ENCODE assay signal across 1 cellular context in genomic region chr4:123450393-123450792, GRCh38.
TF ChIP-seq lines count a peak whose summit lies in the region.

No MANE protein-coding gene starts in this region.

TF ChIP-seq in IMR-90, 13 proteins besides CTCF, POLR2A, EP300 and RAD21:
- TF ChIP-seq RCOR1 (IDR thresholded peaks at IDR 0.05; ENCODE audit: insufficient replicate concordance, low read length), result no peak
- TF ChIP-seq RFX5 (IDR thresholded peaks at IDR 0.05; ENCODE audit: low read depth, low read length), result no peak
TF ChIP-seq in IMR-90: peak in this region for 0.
